1 cellular context compared by ENCODE assay signal in genomic region chrX:150692837-150693781, GRCh38.
TF ChIP-seq lines count a peak whose summit lies in the region.

Gene MTMR1, plus strand, starts transcription at chrX:150693396. Its CDS starts 135 bp downstream, at chrX:150693531.

TF ChIP-seq in HEK293, 187 proteins besides CTCF, POLR2A, EP300 and RAD21 (continued from another document):
- TF ChIP-seq GLIS1 (tag by site-specific recombination; IDR thresholded peaks at IDR 0.05): peak; percentile 37; the same call in 1 of the 2 replicates
- TF ChIP-seq TRIM28 (IDR thresholded peaks at IDR 0.05; ENCODE audit: borderline replicate concordance, low read length): no peak
- TF ChIP-seq HOXA7 (CRISPR knock-in tag; IDR thresholded peaks at IDR 0.05; ENCODE audit: borderline replicate concordance): no peak
- peak; percentile 77 for TF ChIP-seq ZNF398 (tag by site-specific recombination; IDR thresholded peaks at IDR 0.05)
- TF ChIP-seq ZBTB10 (tag by site-specific recombination; IDR thresholded peaks at IDR 0.05): 0 out of 2 replicates have a peak, but pooled peaks have one; percentile 56
- TF ChIP-seq PRDM10 (tag by site-specific recombination; IDR thresholded peaks at IDR 0.05): peak; percentile 29; the same call in 1 of the 2 replicates
- no peak for TF ChIP-seq ZFP3 (tag by site-specific recombination; IDR thresholded peaks at IDR 0.05; ENCODE audit: low read depth)
- TF ChIP-seq ELK4 (IDR thresholded peaks at IDR 0.05; ENCODE audit: borderline replicate concordance, low read depth, low read length): no peak
